34 cellular contexts compared by ENCODE assay signal in the genomic region with DNA sequence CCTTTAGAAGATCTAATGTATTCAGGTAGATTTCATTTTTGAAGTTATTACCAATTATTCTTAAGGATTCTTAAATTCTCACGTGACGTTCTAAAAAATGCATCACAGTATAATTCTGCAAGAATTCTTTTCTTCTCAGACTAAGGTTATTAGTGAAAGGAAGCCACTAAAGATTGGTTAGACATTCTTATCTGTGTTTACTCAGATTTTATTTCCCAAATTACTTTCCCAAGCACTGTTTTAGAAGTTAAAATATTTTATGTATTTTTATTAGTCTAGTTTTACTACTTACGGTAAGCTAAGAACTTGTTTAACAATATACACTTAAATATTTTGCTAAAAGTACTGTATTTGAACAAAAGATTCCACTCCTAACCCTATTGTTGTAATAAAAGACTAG.
"Had no signal": no experiment of that assay in that cellular context is flagged by ENCODE, and none has a peak within 500 bp of the region (broad histone marks: within the 10 kb centered on the region; RNA-seq: fewer than 3 reads in every experiment).

No MANE protein-coding gene starts in this region.

- H3K9me3 ChIP-seq: adrenal gland, body of pancreas, breast epithelium had no signal

- H3K4me1 ChIP-seq: breast epithelium had no signal

- H3K4me3 ChIP-seq: adrenal gland, body of pancreas, breast epithelium had no signal

- DNase-seq: activated CD4-positive, alpha-beta memory T cell treated with anti-CD3 and anti-CD28 coated beads, Interleukin-2, amount 10 ng/mL, durations not matched to agents 7 days and 5 days; activated CD4-positive, alpha-beta T cell treated with anti-CD3 and anti-CD28 coated beads for 1 hour; activated CD4-positive, alpha-beta T cell treated with anti-CD3 and anti-CD28 coated beads for 36 hours; activated CD4-positive, alpha-beta T cell treated with anti-CD3 and anti-CD28 coated beads for 48 hours; activated CD4-positive, alpha-beta T cell treated with anti-CD3 and anti-CD28 coated beads, Interleukin-2, amount 10 ng/mL, durations not matched to agents 7 days and 5 days; activated CD4-positive, alpha-beta T cell treated with anti-CD3 and anti-CD28 coated beads, Interleukin-2, amount 50 U/mL, for 48 hours; activated CD4-positive, CD25-positive, alpha-beta regulatory T cell; activated CD8-positive, alpha-beta memory T cell treated with anti-CD3 and anti-CD28 coated beads for 24 hours; activated CD8-positive, alpha-beta memory T cell treated with anti-CD3 and anti-CD28 coated beads, Interleukin-2, amount 10 ng/mL, durations not matched to agents 7 days and 5 days; activated CD8-positive, alpha-beta memory T cell treated with anti-CD3 and anti-CD28 coated beads, Interleukin-2, amount 50 U/mL, for 48 hours; activated CD8-positive, alpha-beta T cell treated with anti-CD3 and anti-CD28 coated beads, Interleukin-2, amount 10 ng/mL, durations not matched to agents 7 days and 5 days; activated effector memory CD4-positive, alpha-beta T cell treated with Interleukin-2 at 50 U/mL for 16 hours; activated gamma-delta T cell treated with Interleukin-2 at 50 U/mL for 16 hours; activated naive CD4-positive, alpha-beta T cell; activated naive CD4-positive, alpha-beta T cell treated with anti-CD3 and anti-CD28 coated beads for 36 hours; activated naive CD4-positive, alpha-beta T cell treated with anti-CD3 and anti-CD28 coated beads, Interleukin-2, amount 50 U/mL, for 16 hours; activated naive CD8-positive, alpha-beta T cell treated with anti-CD3 and anti-CD28 coated beads for 36 hours; activated T-cell treated with anti-CD3 and anti-CD28 coated beads, Interleukin-2, amount 50 U/mL, for 24 hours; activated T-cell treated with anti-CD3 and anti-CD28 coated beads, Interleukin-2, amount 50 U/mL, for 48 hours; adrenal gland; amniotic stem cell; aorta; body of pancreas; brain microvascular endothelial cell; central memory CD4-positive, alpha-beta T cell; T-helper 1 cell; T-helper 2 cell; T-helper 9 cell; WERI-Rb-1 had no signal

- H3K27me3 ChIP-seq: adrenal gland, body of pancreas, brain microvascular endothelial cell, breast epithelium had no signal

- H3K36me3 ChIP-seq: adrenal gland, breast epithelium had no signal

- ATAC-seq: activated CD4-positive, alpha-beta T cell treated with anti-CD3 and anti-CD28 coated beads for 36 hours; activated CD4-positive, CD25-positive, alpha-beta regulatory T cell treated with anti-CD3 and anti-CD28 coated beads, Interleukin-2, amount 50 U/mL, for 24 hours; activated CD8-positive, alpha-beta memory T cell treated with anti-CD3 and anti-CD28 coated beads, Interleukin-2, amount 10 ng/mL, durations not matched to agents 7 days and 5 days; activated CD8-positive, alpha-beta T cell treated with anti-CD3 and anti-CD28 coated beads, Interleukin-2, amount 10 ng/mL, durations not matched to agents 7 days and 5 days; activated naive CD4-positive, alpha-beta T cell treated with anti-CD3 and anti-CD28 coated beads, Interleukin-2, amount 50 U/mL, for 72 hours; body of pancreas; WTC11 had no signal

- H3K27ac ChIP-seq: adrenal gland, body of pancreas, brain microvascular endothelial cell, breast epithelium, WERI-Rb-1 had no signal

- FAIRE-seq: astrocyte had no signal
